In genomic region chr2:15939854-15940660, GRCh38 we compare ENCODE assay signal across 8 cellular contexts. TPM values are rescaled to one million over a fixed set of nuclear protein-coding genes. Genes with fewer than 3 reads are reported as not detected.
A peak's percentile ranks its signal among the peaks of the same experiment; 100 is the strongest.
DNase-seq lines count a peak whose midpoint lies in the region; ATAC-seq and TF ChIP-seq lines count a peak whose summit lies in the region.

MYCN (plus strand) TSS chr2:15940550; CDS start chr2:15942065, 1,515 bp downstream.

- intact Hi-C loops in MCF 10A (cut with micrococcal nuclease): loop anchor here (1.0 to 2.0 kb wide), 4 partner anchors 303 to 669 kb away; no protein-coding TSS in a partner anchor

- CTCF ChIA-PET in MCF 10A (lab: Yijun Ruan, JAX): interaction anchor here (0.5 to 4.3 kb wide), 57 partner anchors 9 to 714 kb away, joined by 3 to 57 read pairs (median 4); no protein-coding TSS in a partner anchor

- no peaks in the 10 kb centered on the region for H3K27me3 ChIP-seq in HUES64 (ENCODE audit: insufficient read depth, low read length)

- under 1% methylated on average over 47 of the region's 47 CpGs for WGBS in HUES64

- H3K27me3 Mint-ChIP-seq in MCF 10A (ENCODE audit: insufficient read depth, unreplicated experiment): peaks cover 55% of the 10 kb centered on the region

- H3K27ac Mint-ChIP-seq in MCF 10A (ENCODE audit: low read depth, unreplicated experiment): no peak within 1 kb of the TSS

- H3K4me3 ChIP-seq in HUES64 (ENCODE audit: low read length) (peak within 1 kb of the TSS; percentile 95), iPS-18c (ENCODE audit: insufficient read depth, low read depth, low read length) (peak within 1 kb of the TSS; percentile 91)

- peak within 1 kb of the TSS; percentile 97 for H3K9ac ChIP-seq in HUES64 (ENCODE audit: low read depth, low read length)

- no peaks in the 10 kb centered on the region for H3K9me3 Mint-ChIP-seq in MCF 10A (ENCODE audit: unreplicated experiment)

- DNase-seq in NCI-H2081 (lab: John Stamatoyannopoulos, UW) (peak; percentile 20 to 32), NCI-H2081 treated with DMSO at 0.1 percent for 48 hours (lab: John Stamatoyannopoulos, UW) (no peak), RPMI8226 (peak; percentile 95), MCF 10A (ENCODE audit: unreplicated experiment) (peak; percentile 42), retina (peak; percentile 97)

- H3K4me1 ChIP-seq in HUES64 (ENCODE audit: insufficient read depth, low read length): peaks cover 36% of the 10 kb centered on the region

- POLR2A ChIA-PET in MCF 10A (lab: Yijun Ruan, JAX): interaction anchor here (0.5 to 0.7 kb wide), 2 partner anchors 547 to 668 kb away, joined by 4 to 5 read pairs; no protein-coding TSS in a partner anchor

- peak; percentile 85 for TF ChIP-seq CTCF in MCF 10A (IDR thresholded peaks at IDR 0.05; ENCODE audit: unreplicated experiment)

- H3K36me3 ChIP-seq in HUES64 (ENCODE audit: insufficient read depth, low read length): peaks cover 21% of the 10 kb centered on the region

- H3K27ac ChIP-seq in HUES64 (ENCODE audit: low read depth, low read length): peak within 1 kb of the TSS; percentile 94

- no peaks in the 10 kb centered on the region for H3K4me1 Mint-ChIP-seq in MCF 10A (ENCODE audit: insufficient read depth, unreplicated experiment)

- no TSS peak for BruUV-seq in MCF 10A (replicated peaks; lab: Mats Ljungman, UMichigan)

- no peak for ATAC-seq in GM21717 (IDR thresholded peaks at IDR 0.05; ENCODE audit: unreplicated experiment)

- H3K4me3 Mint-ChIP-seq in MCF 10A (ENCODE audit: unreplicated experiment): no peak within 1 kb of the TSS

- no peaks in the 10 kb centered on the region for H3K36me3 Mint-ChIP-seq in MCF 10A (ENCODE audit: insufficient read depth, unreplicated experiment)

- H3K9me3 ChIP-seq in HUES64 (ENCODE audit: insufficient read depth, low read depth, low read length) (no peaks in the 10 kb centered on the region), iPS-18c (ENCODE audit: control insufficient read depth, insufficient read depth, low read length) (peaks cover 4% of the 10 kb centered on the region)

RNA-seq across cellular contexts. Expression of gene MYCN, which starts in this region (rescaled TPM):
- polyA plus RNA-seq in HUES64 (2013, experiment 1 of 2): 75.7 TPM
- 76.3 TPM for polyA plus RNA-seq in HUES64 (2013, experiment 2 of 2)
- not detected in 2 replicates for total RNA-seq in MCF 10A (2022)

Comparison
In these comparisons a context has a peak if more than half of its experiments do, and no peak if none do; other contexts are left out.
1. Peak in DNase-seq in MCF 10A; RNA of the gene not detected or under 1 TPM.